Comparison of ENCODE assay signal across 1 cellular context in the genomic region with DNA sequence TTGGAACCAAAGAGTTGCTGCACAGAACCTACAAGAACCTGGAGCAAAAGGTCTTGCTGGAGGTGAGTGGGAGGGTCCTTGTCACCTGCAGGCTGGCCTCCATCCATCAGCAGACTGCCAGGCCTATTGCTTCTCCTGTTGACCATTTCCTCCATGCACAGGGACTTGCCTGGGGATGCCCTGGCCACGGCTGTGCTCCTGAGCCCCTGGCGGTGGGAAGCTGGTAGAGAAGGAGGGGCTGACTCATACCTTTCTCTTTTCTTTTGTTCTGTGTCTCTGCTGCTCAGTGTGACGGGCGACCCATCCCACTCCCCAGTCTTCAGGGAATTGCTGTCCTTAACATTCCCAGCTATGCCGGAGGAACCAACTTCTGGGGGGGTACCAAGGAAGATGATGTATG.
TF ChIP-seq lines count a peak whose summit lies in the region.

No MANE protein-coding gene starts in this region.

TF ChIP-seq in WTC11, 78 proteins besides CTCF, POLR2A, EP300 and RAD21 (continued from another document):
- TF ChIP-seq, protein P1, sequence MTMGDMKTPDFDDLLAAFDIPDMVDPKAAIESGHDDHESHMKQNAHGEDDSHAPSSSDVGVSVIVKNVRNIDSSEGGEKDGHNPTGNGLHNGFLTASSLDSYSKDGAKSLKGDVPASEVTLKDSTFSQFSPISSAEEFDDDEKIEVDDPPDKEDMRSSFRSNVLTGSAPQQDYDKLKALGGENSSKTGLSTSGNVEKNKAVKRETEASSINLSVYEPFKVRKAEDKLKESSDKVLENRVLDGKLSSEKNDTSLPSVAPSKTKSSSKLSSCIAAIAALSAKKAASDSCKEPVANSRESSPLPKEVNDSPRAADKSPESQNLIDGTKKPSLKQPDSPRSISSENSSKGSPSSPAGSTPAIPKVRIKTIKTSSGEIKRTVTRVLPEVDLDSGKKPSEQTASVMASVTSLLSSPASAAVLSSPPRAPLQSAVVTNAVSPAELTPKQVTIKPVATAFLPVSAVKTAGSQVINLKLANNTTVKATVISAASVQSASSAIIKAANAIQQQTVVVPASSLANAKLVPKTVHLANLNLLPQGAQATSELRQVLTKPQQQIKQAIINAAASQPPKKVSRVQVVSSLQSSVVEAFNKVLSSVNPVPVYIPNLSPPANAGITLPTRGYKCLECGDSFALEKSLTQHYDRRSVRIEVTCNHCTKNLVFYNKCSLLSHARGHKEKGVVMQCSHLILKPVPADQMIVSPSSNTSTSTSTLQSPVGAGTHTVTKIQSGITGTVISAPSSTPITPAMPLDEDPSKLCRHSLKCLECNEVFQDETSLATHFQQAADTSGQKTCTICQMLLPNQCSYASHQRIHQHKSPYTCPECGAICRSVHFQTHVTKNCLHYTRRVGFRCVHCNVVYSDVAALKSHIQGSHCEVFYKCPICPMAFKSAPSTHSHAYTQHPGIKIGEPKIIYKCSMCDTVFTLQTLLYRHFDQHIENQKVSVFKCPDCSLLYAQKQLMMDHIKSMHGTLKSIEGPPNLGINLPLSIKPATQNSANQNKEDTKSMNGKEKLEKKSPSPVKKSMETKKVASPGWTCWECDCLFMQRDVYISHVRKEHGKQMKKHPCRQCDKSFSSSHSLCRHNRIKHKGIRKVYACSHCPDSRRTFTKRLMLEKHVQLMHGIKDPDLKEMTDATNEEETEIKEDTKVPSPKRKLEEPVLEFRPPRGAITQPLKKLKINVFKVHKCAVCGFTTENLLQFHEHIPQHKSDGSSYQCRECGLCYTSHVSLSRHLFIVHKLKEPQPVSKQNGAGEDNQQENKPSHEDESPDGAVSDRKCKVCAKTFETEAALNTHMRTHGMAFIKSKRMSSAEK (CRISPR knock-in tag; IDR thresholded peaks at IDR 0.05; ENCODE audit: borderline replicate concordance), result no peak
- TF ChIP-seq CREB1 (CRISPR knock-in tag; IDR thresholded peaks at IDR 0.05) (no peak), ZNF138 (CRISPR knock-in tag; conservative IDR thresholded peaks at IDR 0.05) (no peak), NR1H2 (CRISPR knock-in tag; IDR thresholded peaks at IDR 0.05) (no peak), ZBTB21 (CRISPR knock-in tag; IDR thresholded peaks at IDR 0.05; ENCODE audit: borderline replicate concordance) (no peak)
- TF ChIP-seq, protein P2, sequence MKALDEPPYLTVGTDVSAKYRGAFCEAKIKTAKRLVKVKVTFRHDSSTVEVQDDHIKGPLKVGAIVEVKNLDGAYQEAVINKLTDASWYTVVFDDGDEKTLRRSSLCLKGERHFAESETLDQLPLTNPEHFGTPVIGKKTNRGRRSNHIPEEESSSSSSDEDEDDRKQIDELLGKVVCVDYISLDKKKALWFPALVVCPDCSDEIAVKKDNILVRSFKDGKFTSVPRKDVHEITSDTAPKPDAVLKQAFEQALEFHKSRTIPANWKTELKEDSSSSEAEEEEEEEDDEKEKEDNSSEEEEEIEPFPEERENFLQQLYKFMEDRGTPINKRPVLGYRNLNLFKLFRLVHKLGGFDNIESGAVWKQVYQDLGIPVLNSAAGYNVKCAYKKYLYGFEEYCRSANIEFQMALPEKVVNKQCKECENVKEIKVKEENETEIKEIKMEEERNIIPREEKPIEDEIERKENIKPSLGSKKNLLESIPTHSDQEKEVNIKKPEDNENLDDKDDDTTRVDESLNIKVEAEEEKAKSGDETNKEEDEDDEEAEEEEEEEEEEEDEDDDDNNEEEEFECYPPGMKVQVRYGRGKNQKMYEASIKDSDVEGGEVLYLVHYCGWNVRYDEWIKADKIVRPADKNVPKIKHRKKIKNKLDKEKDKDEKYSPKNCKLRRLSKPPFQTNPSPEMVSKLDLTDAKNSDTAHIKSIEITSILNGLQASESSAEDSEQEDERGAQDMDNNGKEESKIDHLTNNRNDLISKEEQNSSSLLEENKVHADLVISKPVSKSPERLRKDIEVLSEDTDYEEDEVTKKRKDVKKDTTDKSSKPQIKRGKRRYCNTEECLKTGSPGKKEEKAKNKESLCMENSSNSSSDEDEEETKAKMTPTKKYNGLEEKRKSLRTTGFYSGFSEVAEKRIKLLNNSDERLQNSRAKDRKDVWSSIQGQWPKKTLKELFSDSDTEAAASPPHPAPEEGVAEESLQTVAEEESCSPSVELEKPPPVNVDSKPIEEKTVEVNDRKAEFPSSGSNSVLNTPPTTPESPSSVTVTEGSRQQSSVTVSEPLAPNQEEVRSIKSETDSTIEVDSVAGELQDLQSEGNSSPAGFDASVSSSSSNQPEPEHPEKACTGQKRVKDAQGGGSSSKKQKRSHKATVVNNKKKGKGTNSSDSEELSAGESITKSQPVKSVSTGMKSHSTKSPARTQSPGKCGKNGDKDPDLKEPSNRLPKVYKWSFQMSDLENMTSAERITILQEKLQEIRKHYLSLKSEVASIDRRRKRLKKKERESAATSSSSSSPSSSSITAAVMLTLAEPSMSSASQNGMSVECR (CRISPR knock-in tag; IDR thresholded peaks at IDR 0.05; ENCODE audit: borderline replicate concordance), result no peak
